Comparison of ENCODE assay signal across 12 cellular contexts in the genomic region with DNA sequence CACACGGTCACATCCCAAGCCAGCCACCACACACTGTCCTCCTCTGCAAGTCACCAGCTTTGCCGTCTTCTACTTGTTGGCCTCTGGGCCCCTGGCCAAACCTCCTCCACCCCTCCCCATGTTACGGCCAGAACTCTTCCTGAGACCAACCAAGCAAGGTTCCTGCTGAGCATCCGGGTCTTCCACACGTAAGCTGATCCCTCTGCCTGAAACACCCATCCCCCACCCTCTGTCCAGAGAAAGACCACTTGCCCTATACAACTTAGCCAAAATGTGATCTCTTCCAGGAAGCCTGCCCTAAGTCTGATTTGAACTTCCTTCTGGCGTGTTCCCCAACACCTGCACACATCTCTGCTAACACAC. TPM values are rescaled to one million over a fixed set of nuclear protein-coding genes. Genes with fewer than 3 reads are reported as not detected.
DNase-seq lines count a peak whose midpoint lies in the region; ATAC-seq and TF ChIP-seq lines count a peak whose summit lies in the region.
"Had no signal": no experiment of that assay in that cellular context is flagged by ENCODE, and none has a peak within 500 bp of the region (broad histone marks: within the 10 kb centered on the region; RNA-seq: fewer than 3 reads in every experiment).

No MANE protein-coding gene starts in this region.

- peaks cover 1% of the 10 kb centered on the region for H3K4me1 Mint-ChIP-seq in glutamatergic neuron (ENCODE audit: low read depth, unreplicated experiment)

- intact Hi-C loops in left ventricle myocardium inferior (cut with micrococcal nuclease) (no loop called here), heart left ventricle (cut with DNase I) (no loop called here), vagina (cut with DNase I) (no loop called here)

- TF ChIP-seq CTCF in left ventricle myocardium inferior (IDR thresholded peaks at IDR 0.05; ENCODE audit: borderline replicate concordance), result no peak
- no peak for TF ChIP-seq CTCF in heart left ventricle (IDR thresholded peaks at IDR 0.05)
- TF ChIP-seq CTCF in VCaP (conservative IDR thresholded peaks at IDR 0.05), result no peak
- no peak for TF ChIP-seq CTCF in vagina (IDR thresholded peaks at IDR 0.05)
- no peak for TF ChIP-seq CTCF in glutamatergic neuron (IDR thresholded peaks at IDR 0.05; ENCODE audit: partially characterized antibody, unreplicated experiment)

- H3K36me3 ChIP-seq in left ventricle myocardium inferior (peaks cover 87% of the 10 kb centered on the region), heart left ventricle (peaks cover 0 to 100% (median 77%) of the 10 kb centered on the region in 9 donors), vagina (peaks cover 0 to 71% of the 10 kb centered on the region in 2 donors)

- H3K9me3 ChIP-seq in left ventricle myocardium inferior (replicated peaks), result no peaks in the 10 kb centered on the region
- H3K9me3 ChIP-seq in heart left ventricle, result no peaks in the 10 kb centered on the region
- no peaks in the 10 kb centered on the region for H3K9me3 ChIP-seq in vagina

- no peak overlapping the region for H3K4me3 Mint-ChIP-seq in glutamatergic neuron (ENCODE audit: unreplicated experiment)

- peaks cover 2% of the 10 kb centered on the region for H3K27me3 Mint-ChIP-seq in glutamatergic neuron (ENCODE audit: unreplicated experiment)

- H3K27me3 ChIP-seq in left ventricle myocardium inferior (ENCODE audit: low read depth), result no peaks in the 10 kb centered on the region
- no peaks in the 10 kb centered on the region for H3K27me3 ChIP-seq in heart left ventricle
- H3K27me3 ChIP-seq in vagina, result no peaks in the 10 kb centered on the region

- H3K27ac Mint-ChIP-seq in glutamatergic neuron (ENCODE audit: unreplicated experiment), result no peak overlapping the region

- peaks cover 25% of the 10 kb centered on the region for H3K4me1 ChIP-seq in left ventricle myocardium inferior
- peaks cover 0 to 17% (median 5%) of the 10 kb centered on the region in 12 donors for H3K4me1 ChIP-seq in heart left ventricle
- H3K4me1 ChIP-seq in vagina, result peaks cover 12% of the 10 kb centered on the region

- peaks cover 2% of the 10 kb centered on the region for H3K9me3 Mint-ChIP-seq in glutamatergic neuron (ENCODE audit: unreplicated experiment)

- no peak for DNase-seq in left ventricle myocardium inferior
- DNase-seq in heart left ventricle, result no peak
- peak; percentile 12 for DNase-seq in glomerular endothelial cell (ENCODE audit: extremely low read depth, low read depth, low spot score)
- no peak for DNase-seq in vagina (ENCODE audit: extremely low spot score in 2 of 2)
- no peak for DNase-seq in NCI-H1436 treated with DMSO at 0.1 percent for 48 hours (lab: John Stamatoyannopoulos, UW)
- DNase-seq in glutamatergic neuron, result no peak
- DNase-seq: foreskin melanocyte; left ventricle myocardium superior; RPMI8226; stimulated activated CD4-positive, alpha-beta T cell treated with anti-CD3 and anti-CD28 coated beads, Interleukin-4, amount 100 ng/mL, for 24 hours had no signal

- ATAC-seq in heart left ventricle, result no peak
- no peak for ATAC-seq in GM21737 (IDR thresholded peaks at IDR 0.05; ENCODE audit: unreplicated experiment)
- ATAC-seq: left ventricle myocardium superior had no signal

- no peaks in the 10 kb centered on the region for H3K36me3 Mint-ChIP-seq in glutamatergic neuron (ENCODE audit: unreplicated experiment)

- WGBS in heart left ventricle, 4 donors, result 50 to 61% (median 55%) methylated on average over 6 of the region's 6 CpGs

- TF ChIP-seq POLR2A in heart left ventricle (IDR thresholded peaks at IDR 0.05), result no peak
- TF ChIP-seq POLR2A in vagina (IDR thresholded peaks at IDR 0.05), result no peak

- H3K4me3 ChIP-seq in left ventricle myocardium inferior (no peak overlapping the region), heart left ventricle (no peak overlapping the region), vagina (no peak overlapping the region)

- H3K27ac ChIP-seq in left ventricle myocardium inferior (replicated peaks), result peak overlapping the region; percentile 36
- H3K27ac ChIP-seq in heart left ventricle, result peak overlapping the region in 1 of 12 donors; percentile 10
- peak overlapping the region; percentile 73 for H3K27ac ChIP-seq in VCaP
- peak overlapping the region; percentile 60 for H3K27ac ChIP-seq in vagina

RNA-seq across cellular contexts. Expression of a gene that starts 16.1 kb away (rescaled TPM):
- total RNA-seq in left ventricle myocardium inferior (10.3 TPM), heart left ventricle (10 to 100 TPM in 5 of 9 donors, 1 to 10 TPM in 4; 5.6 to 20.6 (median 10.7) TPM), glomerular endothelial cell (0.73 and 1.3 TPM in 2 replicates), vagina (3.7 TPM), glutamatergic neuron (ENCODE audit: unreplicated experiment) (0.27 TPM)
- 10 to 100 TPM in 1 of 2 donors, 1 to 10 TPM in 1; 3.9 to 31.2 TPM for polyA plus RNA-seq in heart left ventricle

RNA-seq across cellular contexts. Expression of a gene that starts 29.1 kb away (rescaled TPM):
- total RNA-seq in left ventricle myocardium inferior, result 36.4 TPM
- 10 to 100 TPM; 27.7 to 75.6 (median 35.0) TPM for total RNA-seq in heart left ventricle
- 100 to 1,000 TPM in 1 of 2 donors, 10 to 100 TPM in 1; 23.7 to 125 TPM for polyA plus RNA-seq in heart left ventricle
- 121 and 135 TPM in 2 replicates for total RNA-seq in glomerular endothelial cell
- total RNA-seq in vagina, result 45.7 TPM
- total RNA-seq in glutamatergic neuron (ENCODE audit: unreplicated experiment), result 80.8 TPM

RNA-seq across cellular contexts. Expression of a gene that starts 44.4 kb away (rescaled TPM):
- total RNA-seq in left ventricle myocardium inferior (39.1 TPM), heart left ventricle (10 to 100 TPM; 32.2 to 50.4 (median 37.1) TPM), glomerular endothelial cell (97.4 and 125 TPM in 2 replicates), vagina (28.2 TPM), glutamatergic neuron (ENCODE audit: unreplicated experiment) (51.6 TPM)
- 10 to 100 TPM; 29.7 to 48.7 TPM for polyA plus RNA-seq in heart left ventricle

RNA-seq across cellular contexts. Expression of a gene that starts 51.8 kb away (rescaled TPM):
- total RNA-seq in left ventricle myocardium inferior (15.2 TPM), heart left ventricle (10 to 100 TPM; 10.1 to 21.2 (median 14.6) TPM), glomerular endothelial cell (23.2 and 25.8 TPM in 2 replicates), vagina (11.8 TPM), glutamatergic neuron (ENCODE audit: unreplicated experiment) (20.9 TPM)
- polyA plus RNA-seq in heart left ventricle, result 10 to 100 TPM in 1 of 2 donors, 1 to 10 TPM in 1; 7.3 to 25.7 TPM
